ENCODE assay signal across 8 cellular contexts in genomic region chr18:8610442-8610801, GRCh38. TPM values are rescaled to one million over a fixed set of nuclear protein-coding genes. Genes with fewer than 3 reads are reported as not detected.
A peak's percentile ranks its signal among the peaks of the same experiment; 100 is the strongest.
DNase-seq lines count a peak whose midpoint lies in the region; ATAC-seq and TF ChIP-seq lines count a peak whose summit lies in the region.

No MANE protein-coding gene starts in this region.

- H3K9me3 ChIP-seq in HCT116 (ENCODE audit: control insufficient read depth in 1 of 2, insufficient read depth in 1 of 2, low read depth in 1 of 2, low read length in 2 of 2), result no peaks in the 10 kb centered on the region
- no peaks in the 10 kb centered on the region for H3K9me3 ChIP-seq in iPS-15b (ENCODE audit: control insufficient read depth, insufficient read depth, low read length)

- H3K4me1 ChIP-seq in HCT116 (ENCODE audit: control insufficient read depth in 1 of 2, insufficient read depth in 2 of 2, low read length in 2 of 2) (peaks cover 9 to 23% of the 10 kb centered on the region in 2 experiments; a peak in 3 of 4 replicates), iPS-15b (ENCODE audit: control insufficient read depth, insufficient read depth, low read length) (peaks cover 20% of the 10 kb centered on the region)

- H3K4me1 Mint-ChIP-seq in activated naive CD4-positive, alpha-beta T cell treated with anti-CD3 and anti-CD28 coated beads, Interleukin-2, amount 50 U/mL, for 24 hours, result peaks cover 64% of the 10 kb centered on the region
- H3K4me1 Mint-ChIP-seq in stimulated activated effector memory CD8-positive, alpha-beta T cell treated with anti-CD3 and anti-CD28 coated beads, Interleukin-12 subunit alpha, Interleukin-12 subunit beta, amount 100 ng/mL, for 72 hours, result peaks cover 62% of the 10 kb centered on the region

- intact Hi-C loops in HCT116 (cut with micrococcal nuclease), result no loop called here

- no peaks in the 10 kb centered on the region for H3K9me3 Mint-ChIP-seq in activated naive CD4-positive, alpha-beta T cell treated with anti-CD3 and anti-CD28 coated beads, Interleukin-2, amount 50 U/mL, for 24 hours
- H3K9me3 Mint-ChIP-seq in stimulated activated effector memory CD8-positive, alpha-beta T cell treated with anti-CD3 and anti-CD28 coated beads, Interleukin-12 subunit alpha, Interleukin-12 subunit beta, amount 100 ng/mL, for 72 hours, result no peaks in the 10 kb centered on the region

- no peak for TF ChIP-seq RAD21 in HCT116 (IDR thresholded peaks at IDR 0.05; ENCODE audit: low read depth)

- peaks cover 8% of the 10 kb centered on the region for H3K36me3 Mint-ChIP-seq in activated naive CD4-positive, alpha-beta T cell treated with anti-CD3 and anti-CD28 coated beads, Interleukin-2, amount 50 U/mL, for 24 hours
- peaks cover 19% of the 10 kb centered on the region for H3K36me3 Mint-ChIP-seq in stimulated activated effector memory CD8-positive, alpha-beta T cell treated with anti-CD3 and anti-CD28 coated beads, Interleukin-12 subunit alpha, Interleukin-12 subunit beta, amount 100 ng/mL, for 72 hours

- H3K79me2 ChIP-seq in HCT116 (ENCODE audit: insufficient read depth, low read length), result peaks cover 57% of the 10 kb centered on the region

- H3K4me3 ChIP-seq in AG09309 (ENCODE audit: control insufficient read depth, low read depth, low read length) (peak overlapping the region; percentile 92), HCT116 (replicated peaks in 1 of 2; ENCODE audit: low read depth in 1 of 2, low read length in 2 of 2) (peak overlapping the region; percentile 82 to 83), iPS-15b (ENCODE audit: low read depth, low read length) (peak overlapping the region; percentile 88)

- H3K9me2 ChIP-seq in HCT116 (ENCODE audit: insufficient read depth), result no peaks in the 10 kb centered on the region

- CTCF ChIA-PET in HCT116 (lab: Charles Lee), result no interaction called here

- H4K20me1 ChIP-seq in HCT116 (ENCODE audit: insufficient read depth), result no peaks in the 10 kb centered on the region

- no peaks in the 10 kb centered on the region for H3K36me3 ChIP-seq in HCT116 (ENCODE audit: control insufficient read depth in 1 of 2, insufficient read depth in 2 of 2, low read length in 2 of 2)
- H3K36me3 ChIP-seq in iPS-15b (ENCODE audit: control insufficient read depth, insufficient read depth, low read length), result peaks cover 5% of the 10 kb centered on the region

- H3K27me3 Mint-ChIP-seq in activated naive CD4-positive, alpha-beta T cell treated with anti-CD3 and anti-CD28 coated beads, Interleukin-2, amount 50 U/mL, for 24 hours, result peaks cover 2% of the 10 kb centered on the region

- RAD21 ChIA-PET in HCT116 (lab: Charles Lee; ENCODE audit: low non-redundant PET in 1 of 2, low total read pairs in 2 of 2, uncharacterized antibody in 2 of 2, unreplicated experiment in 2 of 2), result no interaction called here

- peak overlapping the region; percentile 86 for H3K9ac ChIP-seq in HCT116 (ENCODE audit: low read length)
- peak overlapping the region; percentile 94 for H3K9ac ChIP-seq in iPS-15b (ENCODE audit: low read depth, low read length)

- H3K4me3 Mint-ChIP-seq in activated naive CD4-positive, alpha-beta T cell treated with anti-CD3 and anti-CD28 coated beads, Interleukin-2, amount 50 U/mL, for 24 hours, result peak overlapping the region; percentile 96
- peak overlapping the region; percentile 85 for H3K4me3 Mint-ChIP-seq in stimulated activated effector memory CD8-positive, alpha-beta T cell treated with anti-CD3 and anti-CD28 coated beads, Interleukin-12 subunit alpha, Interleukin-12 subunit beta, amount 100 ng/mL, for 72 hours

- no peak overlapping the region for H2AFZ ChIP-seq in HCT116 (ENCODE audit: low read depth, low read length, poor library complexity, severe bottlenecking)

- POLR2A ChIA-PET in HCT116 (lab: Charles Lee), result no interaction called here

- H3K4me2 ChIP-seq in HCT116 (ENCODE audit: low read length), result peak overlapping the region; percentile 95

- no peak for ATAC-seq in HCT116
- no peak for ATAC-seq in stimulated activated effector memory CD8-positive, alpha-beta T cell treated with anti-CD3 and anti-CD28 coated beads, Interleukin-12 subunit alpha, Interleukin-12 subunit beta, amount 100 ng/mL, for 72 hours

- TF ChIP-seq CTCF in AG09309 (IDR thresholded peaks at IDR 0.05; ENCODE audit: control insufficient read depth, insufficient read depth, low read depth, low read length, missing control alignments) (no peak), HCT116 (IDR thresholded peaks at IDR 0.05 in 2 of 3, conservative IDR thresholded peaks at IDR 0.05 in 1 of 3; ENCODE audit: borderline replicate concordance in 1 of 3, insufficient read depth in 1 of 3, low read depth in 2 of 3, low read length in 2 of 3) (no peak)

- TF ChIP-seq POLR2A in HCT116 (IDR thresholded peaks at IDR 0.05; ENCODE audit: borderline replicate concordance, extremely low read depth, insufficient read depth, insufficient read length), result no peak

- H3K27me3 ChIP-seq in HCT116 (ENCODE audit: insufficient read depth, low read length) (no peaks in the 10 kb centered on the region), iPS-15b (ENCODE audit: control insufficient read depth, insufficient read depth, low read length) (no peaks in the 10 kb centered on the region)

- no peak for DNase-seq in AG09309 (ENCODE audit: low read depth)
- no peak for DNase-seq in HCT116 (ENCODE audit: low read depth, low spot score)
- DNase-seq in stimulated activated effector memory CD8-positive, alpha-beta T cell treated with anti-CD3 and anti-CD28 coated beads, Interleukin-12 subunit alpha, Interleukin-12 subunit beta, amount 100 ng/mL, for 72 hours (ENCODE audit: low spot score in 2 of 2), result no peak
- no peak for DNase-seq in COLO668 (lab: John Stamatoyannopoulos, UW; ENCODE audit: unreplicated experiment)
- DNase-seq in NCI-H526 (lab: John Stamatoyannopoulos, UW), result no peak
- no peak for DNase-seq in activated gamma-delta T cell treated with Interleukin-2 at 50 U/mL for 16 hours

- peak overlapping the region; percentile 89 for H3K27ac Mint-ChIP-seq in activated naive CD4-positive, alpha-beta T cell treated with anti-CD3 and anti-CD28 coated beads, Interleukin-2, amount 50 U/mL, for 24 hours
- peak overlapping the region; percentile 36 for H3K27ac Mint-ChIP-seq in stimulated activated effector memory CD8-positive, alpha-beta T cell treated with anti-CD3 and anti-CD28 coated beads, Interleukin-12 subunit alpha, Interleukin-12 subunit beta, amount 100 ng/mL, for 72 hours

- TSS peak; percentile 42 for BruUV-seq in HCT116 (replicated peaks; lab: Mats Ljungman, UMichigan)

- H3K27ac ChIP-seq in HCT116 (ENCODE audit: low read depth, low read length), result no peak overlapping the region

TF ChIP-seq in HCT116, 20 proteins besides CTCF, POLR2A, EP300 and RAD21:
- TF ChIP-seq EZH2 (IDR thresholded peaks at IDR 0.05) (no peak), CBX3 (IDR thresholded peaks at IDR 0.05; ENCODE audit: low read depth) (no peak)
- TF ChIP-seq, protein P1, sequence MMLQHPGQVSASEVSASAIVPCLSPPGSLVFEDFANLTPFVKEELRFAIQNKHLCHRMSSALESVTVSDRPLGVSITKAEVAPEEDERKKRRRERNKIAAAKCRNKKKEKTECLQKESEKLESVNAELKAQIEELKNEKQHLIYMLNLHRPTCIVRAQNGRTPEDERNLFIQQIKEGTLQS (IDR thresholded peaks at IDR 0.05), result no peak

RNA-seq across cellular contexts. Expression of gene RAB12, which starts 1.2 kb away (rescaled TPM):
- 32.7 TPM for total RNA-seq in HCT116 (2021; ENCODE audit: unreplicated experiment)
- polyA plus RNA-seq in HCT116 (2012), result 12.0 and 17.7 TPM in 2 replicates
